2 cellular contexts compared by ENCODE assay signal in the genomic region with DNA sequence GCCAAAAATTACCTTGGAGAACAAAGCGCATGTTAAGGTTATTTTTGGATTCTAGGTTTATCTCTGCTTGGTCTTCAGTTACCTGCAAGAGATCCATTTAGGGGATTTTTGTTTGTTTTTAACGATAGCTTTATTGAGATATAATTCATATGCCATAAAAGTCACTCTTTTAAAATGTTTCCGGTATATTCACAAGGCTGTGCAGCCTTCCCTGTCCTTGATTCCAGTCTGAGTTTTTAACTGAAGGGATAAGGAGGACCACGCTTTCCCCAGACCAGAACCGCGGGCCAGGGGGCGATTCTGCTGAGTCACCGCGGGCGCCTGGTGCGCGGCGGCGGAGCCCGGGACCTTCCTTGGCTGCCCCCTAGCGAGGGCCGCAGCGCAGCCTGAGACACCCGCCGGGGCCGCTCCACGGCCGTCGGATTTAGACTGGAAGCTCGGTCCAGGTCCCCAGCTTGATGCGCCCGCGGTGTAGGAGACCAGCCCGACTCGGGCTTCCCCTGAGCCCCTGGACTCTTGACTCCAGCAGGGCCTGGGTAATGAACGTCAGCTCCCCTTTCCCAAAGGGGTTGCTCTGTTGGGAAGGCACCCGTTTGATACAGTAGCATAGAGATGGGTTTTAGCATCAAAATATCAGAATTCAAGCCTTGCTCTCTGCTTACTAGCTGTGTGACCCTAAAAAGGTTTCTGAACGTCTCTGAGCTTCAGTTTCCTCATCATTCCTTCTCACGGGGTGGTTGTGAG.
TF ChIP-seq lines count a peak whose summit lies in the region.

No MANE protein-coding gene starts in this region.

TF ChIP-seq in GM12891, 5 proteins besides CTCF, POLR2A, EP300 and RAD21:
- no peak for TF ChIP-seq SPI1 (IDR thresholded peaks at IDR 0.05; ENCODE audit: low read depth, low read length)
- no peak for TF ChIP-seq TAF1 (IDR thresholded peaks at IDR 0.05; ENCODE audit: low read depth, low read length)
- TF ChIP-seq POLR2AphosphoS5 (IDR thresholded peaks at IDR 0.05; ENCODE audit: low read depth, low read length) = no peak
- TF ChIP-seq POU2F2 (IDR thresholded peaks at IDR 0.05; ENCODE audit: low read depth, low read length) = no peak
- TF ChIP-seq PAX5 (IDR thresholded peaks at IDR 0.05; ENCODE audit: insufficient read depth, low read length, severe bottlenecking) = no peak

TF ChIP-seq in H1, 55 proteins besides CTCF, POLR2A, EP300 and RAD21:
- TF ChIP-seq ASH2L (IDR thresholded peaks at IDR 0.05; ENCODE audit: low read length) (peak; percentile 54), CHD2 (IDR thresholded peaks at IDR 0.05; ENCODE audit: low read length) (0 out of 2 replicates have a peak, but pooled peaks have one; percentile 24), JUN (IDR thresholded peaks at IDR 0.05; ENCODE audit: low read depth, low read length) (no peak), MAFK (IDR thresholded peaks at IDR 0.05; ENCODE audit: low read depth, low read length) (peak; percentile 96), SUZ12 (IDR thresholded peaks at IDR 0.05; ENCODE audit: low read length) (no peak), CREB1 (IDR thresholded peaks at IDR 0.05) (peak; percentile 57), ATF2 (IDR thresholded peaks at IDR 0.05; ENCODE audit: low read length) (0 out of 2 replicates have a peak, but pooled peaks have one; percentile 23), KDM4A (IDR thresholded peaks at IDR 0.05; ENCODE audit: low read depth, low read length, severe bottlenecking) (peak; percentile 19), JUND (IDR thresholded peaks at IDR 0.05; ENCODE audit: low read length) (peak; percentile 79; the same call in 1 of the 2 replicates), YY1 (IDR thresholded peaks at IDR 0.05; ENCODE audit: low read depth, low read length) (0 out of 2 replicates have a peak, but pooled peaks have one; percentile 17), BACH1 (IDR thresholded peaks at IDR 0.05; ENCODE audit: low read length) (peak; percentile 99), HDAC6 (IDR thresholded peaks at IDR 0.05; ENCODE audit: low read depth, low read length) (no peak)
- TF ChIP-seq, protein P1, sequence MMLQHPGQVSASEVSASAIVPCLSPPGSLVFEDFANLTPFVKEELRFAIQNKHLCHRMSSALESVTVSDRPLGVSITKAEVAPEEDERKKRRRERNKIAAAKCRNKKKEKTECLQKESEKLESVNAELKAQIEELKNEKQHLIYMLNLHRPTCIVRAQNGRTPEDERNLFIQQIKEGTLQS (IDR thresholded peaks at IDR 0.05; ENCODE audit: insufficient read depth, low read depth, low read length) = 0 out of 2 replicates have a peak, but pooled peaks have one; percentile 34
